8 cellular contexts compared by ENCODE assay signal in genomic region chr5:140109050-140109817, GRCh38. TPM values are rescaled to one million over a fixed set of nuclear protein-coding genes. Genes with fewer than 3 reads are reported as not detected.
DNase-seq lines count a peak whose midpoint lies in the region; ATAC-seq and TF ChIP-seq lines count a peak whose summit lies in the region.

No MANE protein-coding gene starts in this region.

- H3K27ac ChIP-seq in HUES48 (ENCODE audit: low read depth, low read length) (no peak overlapping the region), muscle layer of duodenum (ENCODE audit: low read length) (peak overlapping the region; percentile 61)

- H3K27me3 ChIP-seq in BE2C (peaks cover 32% of the 10 kb centered on the region), HUES48 (ENCODE audit: control insufficient read depth, insufficient read depth, low read length) (peaks cover 81% of the 10 kb centered on the region), muscle layer of duodenum (ENCODE audit: low read depth, low read length) (no peaks in the 10 kb centered on the region)

- peaks cover 18% of the 10 kb centered on the region for H3K36me3 Mint-ChIP-seq in central memory CD8-positive, alpha-beta T cell (ENCODE audit: insufficient read depth)

- no peak for TF ChIP-seq CTCF in BE2C (IDR thresholded peaks at IDR 0.05; ENCODE audit: low read depth, low read length)

- H3K27ac Mint-ChIP-seq in central memory CD8-positive, alpha-beta T cell (ENCODE audit: low read depth), result peak overlapping the region; percentile 96

- H3K36me3 ChIP-seq in BE2C (no peaks in the 10 kb centered on the region), HUES48 (ENCODE audit: control insufficient read depth, insufficient read depth, low read length) (no peaks in the 10 kb centered on the region), muscle layer of duodenum (ENCODE audit: control insufficient read depth in 1 of 2, insufficient read depth in 2 of 2, low read length in 2 of 2) (peaks cover 0 to under 1% of the 10 kb centered on the region in 2 donors)

- no peak for ATAC-seq in central memory CD8-positive, alpha-beta T cell (replicated peaks; ENCODE audit: extremely low read depth, poor library complexity, severe bottlenecking)
- ATAC-seq in HG02852 (IDR thresholded peaks at IDR 0.05; ENCODE audit: unreplicated experiment) (no peak), GM18861 (IDR thresholded peaks at IDR 0.05; ENCODE audit: unreplicated experiment) (no peak)

- H3K27me3 Mint-ChIP-seq in central memory CD8-positive, alpha-beta T cell, result no peaks in the 10 kb centered on the region

- H3K4me1 Mint-ChIP-seq in central memory CD8-positive, alpha-beta T cell, result peaks cover 40% of the 10 kb centered on the region

- no peaks in the 10 kb centered on the region for H3K9me3 ChIP-seq in BE2C
- H3K9me3 ChIP-seq in HUES48 (ENCODE audit: control insufficient read depth, insufficient read depth, low read length), result no peaks in the 10 kb centered on the region
- no peaks in the 10 kb centered on the region for H3K9me3 ChIP-seq in muscle layer of duodenum (ENCODE audit: control insufficient read depth in 1 of 2, low read length in 2 of 2)

- peak overlapping the region; percentile 78 for H3K4me3 ChIP-seq in BE2C (ENCODE audit: low read depth, low read length)
- H3K4me3 ChIP-seq in HUES48 (ENCODE audit: low read depth, low read length), result peak overlapping the region; percentile 92
- peak overlapping the region; percentile 80 to 87 for H3K4me3 ChIP-seq in muscle layer of duodenum (ENCODE audit: low read depth in 1 of 2, low read length in 2 of 2)

- H3K4me3 Mint-ChIP-seq in central memory CD8-positive, alpha-beta T cell, result peak overlapping the region; percentile 99

- no peak for DNase-seq in BE2C
- DNase-seq in central memory CD8-positive, alpha-beta T cell (ENCODE audit: low spot score in 2 of 2), result no peak
- no peak for DNase-seq in inferior parietal cortex (ENCODE audit: extremely low spot score)
- DNase-seq in superior temporal gyrus (ENCODE audit: extremely low spot score), result no peak

- H3K4me1 ChIP-seq in BE2C (no peaks in the 10 kb centered on the region), HUES48 (ENCODE audit: control insufficient read depth, insufficient read depth, low read length) (peaks cover 40% of the 10 kb centered on the region), muscle layer of duodenum (ENCODE audit: control insufficient read depth in 1 of 2, insufficient read depth in 2 of 2, low read length in 2 of 2) (peaks cover 0 to 40% of the 10 kb centered on the region in 2 donors)

- no peaks in the 10 kb centered on the region for H3K9me3 Mint-ChIP-seq in central memory CD8-positive, alpha-beta T cell

- H3K9ac ChIP-seq in HUES48 (ENCODE audit: low read depth, low read length), result no peak overlapping the region

RNA-seq across cellular contexts. Expression of gene PURA, which starts 4.7 kb away (rescaled TPM):
- polyA plus RNA-seq in BE2C (2012; ENCODE audit: insufficient read depth, insufficient read length, low read depth), result 36.3 TPM

RNA-seq across cellular contexts. Expression of gene IGIP, which starts 16.5 kb away (rescaled TPM):
- polyA plus RNA-seq in BE2C (2012; ENCODE audit: insufficient read depth, insufficient read length, low read depth), result 4.0 TPM
